In genomic region chr6:44052419-44053011, GRCh38 we compare ENCODE assay signal across 10 cellular contexts.
DNase-seq lines count a peak whose midpoint lies in the region; ATAC-seq and TF ChIP-seq lines count a peak whose summit lies in the region.
"Had no signal": no experiment of that assay in that cellular context is flagged by ENCODE, and none has a peak within 500 bp of the region (broad histone marks: within the 10 kb centered on the region; RNA-seq: fewer than 3 reads in every experiment).

No MANE protein-coding gene starts in this region.

- peaks cover 5 to 12% of the 10 kb centered on the region in 2 donors for H3K4me1 Mint-ChIP-seq in natural killer cell treated with Interleukin-12 subunit alpha and Interleukin-12 subunit beta and Interleukin-15 and Interleukin-18, amount 100 ng/mL, for 72 hours (ENCODE audit: low read depth in 2 of 2)
- peaks cover 0 to 2% of the 10 kb centered on the region in 2 donors for H3K4me1 Mint-ChIP-seq in effector memory CD8-positive, alpha-beta T cell (ENCODE audit: low read depth in 2 of 2)
- H3K4me1 Mint-ChIP-seq: IgD-negative memory B cell had no signal

- peak; percentile 52 for DNase-seq in AG09319 (ENCODE audit: extremely low read depth, low read depth)
- DNase-seq in PC-9, result peak in 1 of 2 experiments; percentile 56
- peak; percentile 57 to 78 for DNase-seq in fibroblast of lung (ENCODE audit: low read depth in 2 of 2)
- DNase-seq in natural killer cell treated with Interleukin-12 subunit alpha and Interleukin-12 subunit beta and Interleukin-15 and Interleukin-18, amount 100 ng/mL, for 72 hours (ENCODE audit: low spot score), result peak; percentile 61
- no peak for DNase-seq in NCI-H2029 treated with DMSO at 0.1 percent for 48 hours (lab: John Stamatoyannopoulos, UW)
- no peak for DNase-seq in cortex of kidney (lab: John Stamatoyannopoulos, UW)
- DNase-seq in effector memory CD8-positive, alpha-beta T cell, result no peak

- H3K27me3 ChIP-seq in PC-9 (ENCODE audit: insufficient read depth, low read depth) (no peaks in the 10 kb centered on the region), fibroblast of lung (ENCODE audit: control insufficient read depth, insufficient read depth, low read length) (no peaks in the 10 kb centered on the region)

- intact Hi-C loops in PC-9 (cut with micrococcal nuclease; ENCODE audit: unreplicated experiment), result no loop called here

- peaks cover 0 to 6% of the 10 kb centered on the region in 2 donors for H3K27me3 Mint-ChIP-seq in natural killer cell treated with Interleukin-12 subunit alpha and Interleukin-12 subunit beta and Interleukin-15 and Interleukin-18, amount 100 ng/mL, for 72 hours
- peaks cover under 1 to 42% of the 10 kb centered on the region in 2 donors for H3K27me3 Mint-ChIP-seq in effector memory CD8-positive, alpha-beta T cell
- H3K27me3 Mint-ChIP-seq: IgD-negative memory B cell had no signal

- no peak overlapping the region for H3K9ac ChIP-seq in fibroblast of lung (ENCODE audit: insufficient read depth, low read length)

- H3K4me1 ChIP-seq in PC-9 (replicated peaks; ENCODE audit: insufficient read depth) (peaks cover 100% of the 10 kb centered on the region), fibroblast of lung (ENCODE audit: control insufficient read depth, extremely low read depth, insufficient read depth, low read length) (peaks cover 78% of the 10 kb centered on the region)

- H3K9me3 ChIP-seq in PC-9 (ENCODE audit: insufficient read depth, low read depth), result no peaks in the 10 kb centered on the region
- H3K9me3 ChIP-seq in fibroblast of lung (ENCODE audit: control insufficient read depth, insufficient read depth, low read depth, low read length), result no peaks in the 10 kb centered on the region
- H3K9me3 ChIP-seq: Caco-2 had no signal

- H3K36me3 Mint-ChIP-seq in natural killer cell treated with Interleukin-12 subunit alpha and Interleukin-12 subunit beta and Interleukin-15 and Interleukin-18, amount 100 ng/mL, for 72 hours, result no peaks in the 10 kb centered on the region
- H3K36me3 Mint-ChIP-seq in effector memory CD8-positive, alpha-beta T cell (ENCODE audit: insufficient read depth), result no peaks in the 10 kb centered on the region
- H3K36me3 Mint-ChIP-seq: IgD-negative memory B cell had no signal

- TF ChIP-seq CTCF in AG09319 (IDR thresholded peaks at IDR 0.05; ENCODE audit: low read depth, low read length) (no peak), PC-9 (conservative IDR thresholded peaks at IDR 0.05) (no peak), fibroblast of lung (conservative IDR thresholded peaks at IDR 0.05 in 1 of 2, IDR thresholded peaks at IDR 0.05 in 1 of 2; ENCODE audit: low read depth in 1 of 2, low read length in 2 of 2) (peak in 1 of 2 donors; percentile 16)

- H3K79me2 ChIP-seq in PC-9 (ENCODE audit: low read depth), result 0 out of 2 replicates have a peak, but pooled peaks cover 22% of the 10 kb centered on the region
- H3K79me2 ChIP-seq in fibroblast of lung (ENCODE audit: control insufficient read depth, insufficient read depth, low read length), result no peaks in the 10 kb centered on the region

- no peak overlapping the region for H3K4me3 ChIP-seq in PC-9
- H3K4me3 ChIP-seq in fibroblast of lung (replicated peaks in 1 of 4; ENCODE audit: control extremely low read depth in 1 of 4, insufficient read depth in 1 of 4, low read depth in 3 of 4, low read length in 4 of 4), result no peak overlapping the region

- CTCF ChIA-PET in PC-9 (lab: Charles Lee), result no interaction called here

- H3K4me3 Mint-ChIP-seq in natural killer cell treated with Interleukin-12 subunit alpha and Interleukin-12 subunit beta and Interleukin-15 and Interleukin-18, amount 100 ng/mL, for 72 hours, result no peak overlapping the region
- no peak overlapping the region for H3K4me3 Mint-ChIP-seq in effector memory CD8-positive, alpha-beta T cell

- H3K27ac ChIP-seq in PC-9 (peak overlapping the region; percentile 96), fibroblast of lung (ENCODE audit: insufficient read depth, low read length) (peak overlapping the region; percentile 89)

- H3K9me2 ChIP-seq in PC-9 (ENCODE audit: insufficient read depth), result no peaks in the 10 kb centered on the region

- H3K9me3 Mint-ChIP-seq in natural killer cell treated with Interleukin-12 subunit alpha and Interleukin-12 subunit beta and Interleukin-15 and Interleukin-18, amount 100 ng/mL, for 72 hours, result no peaks in the 10 kb centered on the region
- no peaks in the 10 kb centered on the region for H3K9me3 Mint-ChIP-seq in effector memory CD8-positive, alpha-beta T cell
- H3K9me3 Mint-ChIP-seq: IgD-negative memory B cell had no signal

- H3K27ac Mint-ChIP-seq in natural killer cell treated with Interleukin-12 subunit alpha and Interleukin-12 subunit beta and Interleukin-15 and Interleukin-18, amount 100 ng/mL, for 72 hours, result peak overlapping the region in 1 of 2 donors; percentile 35
- H3K27ac Mint-ChIP-seq in effector memory CD8-positive, alpha-beta T cell, result no peak overlapping the region
- H3K27ac Mint-ChIP-seq: IgD-negative memory B cell had no signal

- H3K4me2 ChIP-seq in PC-9, result peak overlapping the region; percentile 78
- H3K4me2 ChIP-seq in fibroblast of lung (ENCODE audit: extremely low read depth, insufficient read depth, low read length), result no peak overlapping the region

- ATAC-seq in natural killer cell treated with Interleukin-12 subunit alpha and Interleukin-12 subunit beta and Interleukin-15 and Interleukin-18, amount 100 ng/mL, for 72 hours, result peak; percentile 64 to 70
- ATAC-seq in GM18517 (IDR thresholded peaks at IDR 0.05; ENCODE audit: unreplicated experiment), result no peak
- no peak for ATAC-seq in effector memory CD8-positive, alpha-beta T cell (replicated peaks)

- POLR2A ChIA-PET in PC-9 (lab: Charles Lee; ENCODE audit: unreplicated experiment), result no interaction called here

- H3K36me3 ChIP-seq in PC-9 (ENCODE audit: low read depth) (no peaks in the 10 kb centered on the region), fibroblast of lung (ENCODE audit: control insufficient read depth, insufficient read depth, low read length) (no peaks in the 10 kb centered on the region)

- H3F3A ChIP-seq in PC-9 (ENCODE audit: insufficient read depth, low read depth), result peaks cover 72% of the 10 kb centered on the region

- H2AFZ ChIP-seq in PC-9 (no peak overlapping the region), fibroblast of lung (ENCODE audit: low read length) (no peak overlapping the region)

- H4K20me1 ChIP-seq in PC-9 (ENCODE audit: insufficient read depth) (no peaks in the 10 kb centered on the region), fibroblast of lung (ENCODE audit: control insufficient read depth, extremely low read depth, insufficient read depth, low read length) (no peaks in the 10 kb centered on the region)

- BruUV-seq in PC-9 (replicated peaks; lab: Mats Ljungman, UMichigan), result no TSS peak

Comparison
In these comparisons a context has a peak if more than half of its experiments do, and no peak if none do; other contexts are left out.
1. DNase-seq: peak in AG09319 (single experiment), fibroblast of lung (2 of 2) and natural killer cell treated with Interleukin-12 subunit alpha and Interleukin-12 subunit beta and Interleukin-15 and Interleukin-18, amount 100 ng/mL, for 72 hours (single experiment); none in NCI-H2029 treated with DMSO at 0.1 percent for 48 hours (single experiment), cortex of kidney (single experiment) and effector memory CD8-positive, alpha-beta T cell (0 of 3).
2. ATAC-seq: peak in natural killer cell treated with Interleukin-12 subunit alpha and Interleukin-12 subunit beta and Interleukin-15 and Interleukin-18, amount 100 ng/mL, for 72 hours (2 of 2); none in GM18517 (single experiment) and effector memory CD8-positive, alpha-beta T cell (single experiment).